26 cellular contexts compared by ENCODE assay signal in genomic region chr3:195307711-195308110, GRCh38.
"Had no signal": no experiment of that assay in that cellular context is flagged by ENCODE, and none has a peak within 500 bp of the region (broad histone marks: within the 10 kb centered on the region; RNA-seq: fewer than 3 reads in every experiment).

No MANE protein-coding gene starts in this region.

- ATAC-seq: activated CD8-positive, alpha-beta T cell treated with anti-CD3 and anti-CD28 coated beads, Interleukin-2, amount 10 ng/mL, durations not matched to agents 7 days and 5 days; activated naive CD4-positive, alpha-beta T cell treated with anti-CD3 and anti-CD28 coated beads, Interleukin-2, amount 50 U/mL, for 72 hours; activated naive CD8-positive, alpha-beta T cell treated with anti-CD3 and anti-CD28 coated beads, Interleukin-2, amount 50 U/mL, for 24 hours; T-helper 17 cell; WTC11 had no signal

- H3K4me3 ChIP-seq: MG63 had no signal

- H3K27me3 ChIP-seq: MG63 had no signal

- DNase-seq: activated CD4-positive, alpha-beta T cell treated with anti-CD3 and anti-CD28 coated beads for 48 hours; activated CD4-positive, alpha-beta T cell treated with anti-CD3 and anti-CD28 coated beads, Interleukin-2, amount 50 U/mL, for 4 hours; activated CD4-positive, CD25-positive, alpha-beta regulatory T cell treated with anti-CD3 and anti-CD28 coated beads, Interleukin-2, amount 50 U/mL, for 72 hours; activated CD8-positive, alpha-beta memory T cell treated with anti-CD3 and anti-CD28 coated beads, Interleukin-2, amount 50 U/mL, for 48 hours; activated CD8-positive, alpha-beta T cell treated with anti-CD3 and anti-CD28 coated beads, Interleukin-2, amount 10 ng/mL, durations not matched to agents 7 days and 5 days; activated effector memory CD4-positive, alpha-beta T cell treated with anti-CD3 and anti-CD28 coated beads, Interleukin-2, amount 50 U/mL, for 16 hours; activated naive CD4-positive, alpha-beta T cell treated with Interleukin-2 at 50 U/mL for 16 hours; activated naive CD8-positive, alpha-beta T cell treated with anti-CD3 and anti-CD28 coated beads, Interleukin-2, amount 50 U/mL, for 24 hours; activated T-cell treated with anti-CD3 and anti-CD28 coated beads, Interleukin-2, amount 50 U/mL, for 24 hours; amygdala; MG63; MV-4-11; NCI-H1092 treated with DMSO at 0.1 percent for 48 hours; NCI-H1417 treated with DMSO at 0.1 percent for 48 hours; NCI-H1694 treated with DMSO at 0.1 percent for 48 hours; NCI-H2029 treated with DMSO at 0.1 percent for 48 hours; NCI-H345; NCI-H510A; NCI-H526 treated with DMSO at 0.1 percent for 48 hours; NCI-H82; SHP77 treated with DMSO at 0.1 percent for 48 hours; T-helper 17 cell; T-helper 9 cell had no signal

- H3K9me3 ChIP-seq: MG63 had no signal

- FAIRE-seq: astrocyte had no signal
